In genomic region chr19:7292950-7293794, GRCh38 we compare ENCODE assay signal across 1 cellular context.
A peak's percentile ranks its signal among the peaks of the same experiment; 100 is the strongest.
TF ChIP-seq lines count a peak whose summit lies in the region.

No MANE protein-coding gene starts in this region.

TF ChIP-seq in HepG2, 621 proteins besides CTCF, POLR2A, EP300 and RAD21 (continues in another document):
- TF ChIP-seq TOPORS (CRISPR knock-in tag; IDR thresholded peaks at IDR 0.05): no peak
- TF ChIP-seq BCL6 (CRISPR knock-in tag; IDR thresholded peaks at IDR 0.05): peak; percentile 40; the same call in 1 of the 2 replicates
- TF ChIP-seq TFAP4 (IDR thresholded peaks at IDR 0.05; ENCODE audit: borderline replicate concordance, low read depth): no peak
- no peak for TF ChIP-seq ZFP82 (CRISPR knock-in tag; IDR thresholded peaks at IDR 0.05; ENCODE audit: borderline replicate concordance)
- TF ChIP-seq ZSCAN9 (CRISPR knock-in tag; IDR thresholded peaks at IDR 0.05; ENCODE audit: borderline replicate concordance): no peak
- no peak for TF ChIP-seq ZNF674 (CRISPR knock-in tag; IDR thresholded peaks at IDR 0.05; ENCODE audit: low read depth)
- no peak for TF ChIP-seq RELA (CRISPR knock-in tag; IDR thresholded peaks at IDR 0.05)
- TF ChIP-seq HIVEP1 (CRISPR knock-in tag; IDR thresholded peaks at IDR 0.05): no peak
- no peak for TF ChIP-seq ARHGAP35 (CRISPR knock-in tag; IDR thresholded peaks at IDR 0.05; ENCODE audit: borderline replicate concordance)
- TF ChIP-seq TBX3 (IDR thresholded peaks at IDR 0.05; ENCODE audit: borderline replicate concordance): no peak
- no peak for TF ChIP-seq ZNF720 (CRISPR knock-in tag; IDR thresholded peaks at IDR 0.05)
- no peak for TF ChIP-seq ZNF264 (CRISPR knock-in tag; IDR thresholded peaks at IDR 0.05)
- TF ChIP-seq ZNF44 (CRISPR knock-in tag; IDR thresholded peaks at IDR 0.05): no peak
- no peak for TF ChIP-seq ZNF564 (CRISPR knock-in tag; IDR thresholded peaks at IDR 0.05)
- no peak for TF ChIP-seq PCBP1 (IDR thresholded peaks at IDR 0.05; ENCODE audit: borderline replicate concordance, low read depth, low read length)
- no peak for TF ChIP-seq KLF9 (CRISPR knock-in tag; IDR thresholded peaks at IDR 0.05; ENCODE audit: low read depth)
- no peak for TF ChIP-seq NR2F2 (IDR thresholded peaks at IDR 0.05; ENCODE audit: borderline replicate concordance, low read depth)
- TF ChIP-seq ZNF362 (CRISPR knock-in tag; IDR thresholded peaks at IDR 0.05; ENCODE audit: borderline replicate concordance): no peak
- TF ChIP-seq MIER2 (CRISPR knock-in tag; IDR thresholded peaks at IDR 0.05): no peak
- TF ChIP-seq GLI4 (CRISPR knock-in tag; IDR thresholded peaks at IDR 0.05; ENCODE audit: borderline replicate concordance): no peak
- TF ChIP-seq ZNF276 (CRISPR knock-in tag; IDR thresholded peaks at IDR 0.05; ENCODE audit: low read depth): no peak
- no peak for TF ChIP-seq ZNF333 (CRISPR knock-in tag; IDR thresholded peaks at IDR 0.05; ENCODE audit: borderline replicate concordance)
- TF ChIP-seq, protein P1, sequence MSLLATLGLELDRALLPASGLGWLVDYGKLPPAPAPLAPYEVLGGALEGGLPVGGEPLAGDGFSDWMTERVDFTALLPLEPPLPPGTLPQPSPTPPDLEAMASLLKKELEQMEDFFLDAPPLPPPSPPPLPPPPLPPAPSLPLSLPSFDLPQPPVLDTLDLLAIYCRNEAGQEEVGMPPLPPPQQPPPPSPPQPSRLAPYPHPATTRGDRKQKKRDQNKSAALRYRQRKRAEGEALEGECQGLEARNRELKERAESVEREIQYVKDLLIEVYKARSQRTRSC (CRISPR knock-in tag; IDR thresholded peaks at IDR 0.05; ENCODE audit: low read depth): no peak
- no peak for TF ChIP-seq ZNF354B (CRISPR knock-in tag; IDR thresholded peaks at IDR 0.05)
- no peak for TF ChIP-seq SIX4 (CRISPR knock-in tag; IDR thresholded peaks at IDR 0.05)
- 0 out of 2 replicates have a peak, but pooled peaks have one; percentile 19 for TF ChIP-seq THRA (CRISPR knock-in tag; IDR thresholded peaks at IDR 0.05; ENCODE audit: borderline replicate concordance)
- TF ChIP-seq HDAC6 (IDR thresholded peaks at IDR 0.05; ENCODE audit: low read depth, low read length): no peak
- no peak for TF ChIP-seq U2AF2 (IDR thresholded peaks at IDR 0.05; ENCODE audit: low read depth, low read length)
- TF ChIP-seq MIXL1 (CRISPR knock-in tag; IDR thresholded peaks at IDR 0.05): no peak
- no peak for TF ChIP-seq KLF15 (CRISPR knock-in tag; IDR thresholded peaks at IDR 0.05; ENCODE audit: borderline replicate concordance)
- TF ChIP-seq TBL1XR1 (IDR thresholded peaks at IDR 0.05; ENCODE audit: borderline replicate concordance, low read length, partially characterized antibody): no peak
- peak; percentile 50; the same call in 1 of the 2 replicates for TF ChIP-seq HOXA3 (CRISPR knock-in tag; IDR thresholded peaks at IDR 0.05)
- 0 out of 2 replicates have a peak, but pooled peaks have one; percentile 28 for TF ChIP-seq MXD4 (CRISPR knock-in tag; IDR thresholded peaks at IDR 0.05)
- TF ChIP-seq RXRB (CRISPR knock-in tag; IDR thresholded peaks at IDR 0.05; ENCODE audit: borderline replicate concordance): peak; percentile 61
- TF ChIP-seq SUZ12 (IDR thresholded peaks at IDR 0.05; ENCODE audit: low read depth, low read length): no peak
- TF ChIP-seq NONO (IDR thresholded peaks at IDR 0.05): no peak
- TF ChIP-seq NONO (CRISPR knock-in tag; conservative IDR thresholded peaks at IDR 0.05): no peak
- TF ChIP-seq ARID5B (CRISPR knock-in tag; IDR thresholded peaks at IDR 0.05): peak; percentile 73
- no peak for TF ChIP-seq ARID2 (CRISPR knock-in tag; IDR thresholded peaks at IDR 0.05; ENCODE audit: borderline replicate concordance)
- TF ChIP-seq ZNF431 (CRISPR knock-in tag; IDR thresholded peaks at IDR 0.05; ENCODE audit: borderline replicate concordance, low read depth): no peak
- TF ChIP-seq ZNF569 (CRISPR knock-in tag; IDR thresholded peaks at IDR 0.05; ENCODE audit: borderline replicate concordance): no peak
- TF ChIP-seq KAT7 (CRISPR knock-in tag; IDR thresholded peaks at IDR 0.05; ENCODE audit: borderline replicate concordance): no peak
- no peak for TF ChIP-seq JDP2 (CRISPR knock-in tag; IDR thresholded peaks at IDR 0.05; ENCODE audit: borderline replicate concordance)
- TF ChIP-seq, protein P2, sequence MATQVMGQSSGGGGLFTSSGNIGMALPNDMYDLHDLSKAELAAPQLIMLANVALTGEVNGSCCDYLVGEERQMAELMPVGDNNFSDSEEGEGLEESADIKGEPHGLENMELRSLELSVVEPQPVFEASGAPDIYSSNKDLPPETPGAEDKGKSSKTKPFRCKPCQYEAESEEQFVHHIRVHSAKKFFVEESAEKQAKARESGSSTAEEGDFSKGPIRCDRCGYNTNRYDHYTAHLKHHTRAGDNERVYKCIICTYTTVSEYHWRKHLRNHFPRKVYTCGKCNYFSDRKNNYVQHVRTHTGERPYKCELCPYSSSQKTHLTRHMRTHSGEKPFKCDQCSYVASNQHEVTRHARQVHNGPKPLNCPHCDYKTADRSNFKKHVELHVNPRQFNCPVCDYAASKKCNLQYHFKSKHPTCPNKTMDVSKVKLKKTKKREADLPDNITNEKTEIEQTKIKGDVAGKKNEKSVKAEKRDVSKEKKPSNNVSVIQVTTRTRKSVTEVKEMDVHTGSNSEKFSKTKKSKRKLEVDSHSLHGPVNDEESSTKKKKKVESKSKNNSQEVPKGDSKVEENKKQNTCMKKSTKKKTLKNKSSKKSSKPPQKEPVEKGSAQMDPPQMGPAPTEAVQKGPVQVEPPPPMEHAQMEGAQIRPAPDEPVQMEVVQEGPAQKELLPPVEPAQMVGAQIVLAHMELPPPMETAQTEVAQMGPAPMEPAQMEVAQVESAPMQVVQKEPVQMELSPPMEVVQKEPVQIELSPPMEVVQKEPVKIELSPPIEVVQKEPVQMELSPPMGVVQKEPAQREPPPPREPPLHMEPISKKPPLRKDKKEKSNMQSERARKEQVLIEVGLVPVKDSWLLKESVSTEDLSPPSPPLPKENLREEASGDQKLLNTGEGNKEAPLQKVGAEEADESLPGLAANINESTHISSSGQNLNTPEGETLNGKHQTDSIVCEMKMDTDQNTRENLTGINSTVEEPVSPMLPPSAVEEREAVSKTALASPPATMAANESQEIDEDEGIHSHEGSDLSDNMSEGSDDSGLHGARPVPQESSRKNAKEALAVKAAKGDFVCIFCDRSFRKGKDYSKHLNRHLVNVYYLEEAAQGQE (IDR thresholded peaks at IDR 0.05; ENCODE audit: borderline replicate concordance in 1 of 2, low read depth in 1 of 2, low read length in 2 of 2): no peak
- no peak; the same call in none of the 2 replicates for TF ChIP-seq UBTF (CRISPR knock-in tag; IDR thresholded peaks at IDR 0.05)
- no peak for TF ChIP-seq POLR2AphosphoS5 (IDR thresholded peaks at IDR 0.05; ENCODE audit: low read depth, low read length)
- TF ChIP-seq ZKSCAN5 (CRISPR knock-in tag; IDR thresholded peaks at IDR 0.05): no peak
- no peak for TF ChIP-seq MYNN (CRISPR knock-in tag; IDR thresholded peaks at IDR 0.05; ENCODE audit: low read depth)
- TF ChIP-seq MAZ (IDR thresholded peaks at IDR 0.05; ENCODE audit: borderline replicate concordance, low read depth, low read length): no peak
- no peak; the same call in 1 of the 2 replicates for TF ChIP-seq MAZ (CRISPR knock-in tag; IDR thresholded peaks at IDR 0.05; ENCODE audit: low read depth)
- no peak for TF ChIP-seq GPN1 (CRISPR knock-in tag; IDR thresholded peaks at IDR 0.05; ENCODE audit: borderline replicate concordance)
- no peak for TF ChIP-seq ZNF619 (CRISPR knock-in tag; IDR thresholded peaks at IDR 0.05)
- TF ChIP-seq ZNF382 (CRISPR knock-in tag; IDR thresholded peaks at IDR 0.05; ENCODE audit: borderline replicate concordance): no peak
- TF ChIP-seq CCDC6 (CRISPR knock-in tag; IDR thresholded peaks at IDR 0.05): no peak
- no peak for TF ChIP-seq GATAD1 (CRISPR knock-in tag; IDR thresholded peaks at IDR 0.05)
- no peak for TF ChIP-seq ZNF253 (CRISPR knock-in tag; IDR thresholded peaks at IDR 0.05; ENCODE audit: borderline replicate concordance)
